ENCODE assay signal across 8 cellular contexts in the genomic region with DNA sequence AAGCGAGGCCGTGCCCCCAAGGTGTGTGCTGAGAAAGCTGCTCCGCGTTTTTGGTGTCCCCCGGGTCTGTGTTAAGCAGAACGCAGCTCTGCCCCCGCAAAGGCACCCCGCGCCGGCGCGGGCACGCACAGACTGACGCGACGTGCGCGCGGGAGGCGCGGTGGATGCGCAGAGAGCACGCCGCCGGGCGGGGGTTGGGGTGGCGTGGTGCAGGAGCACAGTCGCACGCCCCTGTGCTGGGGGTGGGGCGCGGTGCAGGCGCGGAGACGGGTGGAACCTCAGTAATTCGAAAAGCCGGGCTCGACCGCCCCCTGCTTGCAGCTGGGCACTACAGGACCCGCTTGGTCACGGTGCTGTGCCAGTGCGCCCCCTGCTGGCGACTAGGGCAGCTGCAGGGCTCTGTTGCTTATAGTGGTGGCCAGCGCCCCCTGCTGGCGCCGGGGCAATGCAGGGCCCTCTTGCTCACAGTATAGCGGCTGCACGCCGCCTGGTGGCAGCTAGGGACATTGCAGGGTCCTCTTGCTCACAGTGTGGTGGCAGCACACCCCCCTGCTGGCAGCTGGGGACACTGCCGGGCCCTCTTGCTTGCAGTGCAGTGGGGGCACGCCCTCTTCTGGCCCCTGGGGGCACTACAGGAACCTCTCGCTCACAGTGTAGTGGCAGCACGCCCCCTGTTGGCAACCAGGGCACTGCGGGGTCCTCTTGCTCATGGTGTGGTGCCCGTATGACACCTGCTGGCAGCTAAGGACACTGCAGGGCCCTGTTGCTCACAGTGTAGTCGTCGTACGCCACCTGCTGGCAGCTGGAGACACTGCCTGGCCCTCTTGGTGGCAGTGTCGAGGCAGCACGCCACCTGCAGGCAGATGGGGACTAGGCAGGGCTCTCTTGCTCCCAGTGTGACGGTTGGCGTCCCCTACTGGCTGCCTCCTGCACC.
DNase-seq lines count a peak whose midpoint lies in the region; ATAC-seq and TF ChIP-seq lines count a peak whose summit lies in the region.
"Not testable (repeated sequence)": the region's sequence is repeated elsewhere in the genome, so short reads cannot be mapped to it uniquely, and the experiment has no call there.

No MANE protein-coding gene starts in this region.

- H3K9me3 Mint-ChIP-seq in activated CD8-positive, alpha-beta memory T cell treated with anti-CD3 and anti-CD28 coated beads, Interleukin-2, amount 10 ng/mL, durations not matched to agents 7 days and 5 days (ENCODE audit: low read depth); naive thymus-derived CD4-positive, alpha-beta T cell; stimulated activated effector memory CD8-positive, alpha-beta T cell treated with anti-CD3 and anti-CD28 coated beads, Interleukin-12 subunit alpha, Interleukin-12 subunit beta, amount 100 ng/mL, for 72 hours: not testable (repeated sequence)
- H3K9me3 Mint-ChIP-seq in endodermal cell, result peaks cover 32% of the 10 kb centered on the region

- H3K4me3 ChIP-seq in GM12864 (ENCODE audit: low read depth, low read length); Peyer's patch; endodermal cell (ENCODE audit: low read length); naive thymus-derived CD4-positive, alpha-beta T cell (ENCODE audit: low read length): not testable (repeated sequence)

- CTCF ChIA-PET in activated CD8-positive, alpha-beta memory T cell treated with anti-CD3 and anti-CD28 coated beads, Interleukin-2, amount 10 ng/mL, durations not matched to agents 7 days and 5 days (lab: Charles Lee), result interaction anchor here (0.7 to 1.7 kb wide), 7 partner anchors 11 to 366 kb away, joined by 3 to 7 read pairs (median 3); no protein-coding TSS in a partner anchor
- CTCF ChIA-PET in naive thymus-derived CD4-positive, alpha-beta T cell (lab: Charles Lee), result not testable (repeated sequence)

- H3K27ac ChIP-seq in Peyer's patch; endodermal cell (ENCODE audit: low read depth, low read length); naive thymus-derived CD4-positive, alpha-beta T cell (ENCODE audit: low read depth, low read length): not testable (repeated sequence)

- H3K4me1 ChIP-seq in Peyer's patch; endodermal cell (ENCODE audit: control insufficient read depth, insufficient read depth, low read length); naive thymus-derived CD4-positive, alpha-beta T cell (ENCODE audit: control insufficient read depth in 2 of 2, insufficient read depth in 2 of 2, low read length in 2 of 2): not testable (repeated sequence)

- ATAC-seq in GM21825 (IDR thresholded peaks at IDR 0.05; ENCODE audit: unreplicated experiment), result peak; percentile 94
- ATAC-seq in HG03571 (IDR thresholded peaks at IDR 0.05; ENCODE audit: unreplicated experiment), result peak; percentile 94
- peak; percentile 92 for ATAC-seq in activated CD8-positive, alpha-beta memory T cell treated with anti-CD3 and anti-CD28 coated beads, Interleukin-2, amount 10 ng/mL, durations not matched to agents 7 days and 5 days
- peak; percentile 85 for ATAC-seq in naive thymus-derived CD4-positive, alpha-beta T cell
- ATAC-seq in stimulated activated effector memory CD8-positive, alpha-beta T cell treated with anti-CD3 and anti-CD28 coated beads, Interleukin-12 subunit alpha, Interleukin-12 subunit beta, amount 100 ng/mL, for 72 hours, result peak; percentile 90

- not testable (repeated sequence) for H3K9ac ChIP-seq in endodermal cell (ENCODE audit: extremely low read depth, low read length, poor library complexity, severe bottlenecking)

- not testable (repeated sequence) for H3K9me3 ChIP-seq in Peyer's patch; endodermal cell (ENCODE audit: control insufficient read depth, low read length); naive thymus-derived CD4-positive, alpha-beta T cell (ENCODE audit: control insufficient read depth in 2 of 3, low read length in 3 of 3)

- POLR2A ChIA-PET in naive thymus-derived CD4-positive, alpha-beta T cell (lab: Charles Lee), result not testable (repeated sequence)

- H3K4me1 Mint-ChIP-seq in activated CD8-positive, alpha-beta memory T cell treated with anti-CD3 and anti-CD28 coated beads, Interleukin-2, amount 10 ng/mL, durations not matched to agents 7 days and 5 days, result peaks cover 18% of the 10 kb centered on the region
- not testable (repeated sequence) for H3K4me1 Mint-ChIP-seq in endodermal cell
- peaks cover 0 to 14% (median 3%) of the 10 kb centered on the region in 7 donors for H3K4me1 Mint-ChIP-seq in naive thymus-derived CD4-positive, alpha-beta T cell
- H3K4me1 Mint-ChIP-seq in stimulated activated effector memory CD8-positive, alpha-beta T cell treated with anti-CD3 and anti-CD28 coated beads, Interleukin-12 subunit alpha, Interleukin-12 subunit beta, amount 100 ng/mL, for 72 hours, result peaks cover 11% of the 10 kb centered on the region

- H3K27ac Mint-ChIP-seq in activated CD8-positive, alpha-beta memory T cell treated with anti-CD3 and anti-CD28 coated beads, Interleukin-2, amount 10 ng/mL, durations not matched to agents 7 days and 5 days; endodermal cell; naive thymus-derived CD4-positive, alpha-beta T cell; stimulated activated effector memory CD8-positive, alpha-beta T cell treated with anti-CD3 and anti-CD28 coated beads, Interleukin-12 subunit alpha, Interleukin-12 subunit beta, amount 100 ng/mL, for 72 hours: not testable (repeated sequence)

- not testable (repeated sequence) for TF ChIP-seq POLR2A in Peyer's patch (IDR thresholded peaks at IDR 0.05)

- TF ChIP-seq CTCF in GM12864 (IDR thresholded peaks at IDR 0.05; ENCODE audit: low read depth, low read length, missing control alignments), result peak; percentile 86
- peak in 4 of 6 experiments; percentile 31 to 61 (median 44) for TF ChIP-seq CTCF in Peyer's patch (IDR thresholded peaks at IDR 0.05)
- peak; percentile 82 for TF ChIP-seq CTCF in endodermal cell (conservative IDR thresholded peaks at IDR 0.05)

- peaks cover 30% of the 10 kb centered on the region for H3K27me3 Mint-ChIP-seq in activated CD8-positive, alpha-beta memory T cell treated with anti-CD3 and anti-CD28 coated beads, Interleukin-2, amount 10 ng/mL, durations not matched to agents 7 days and 5 days
- not testable (repeated sequence) for H3K27me3 Mint-ChIP-seq in endodermal cell (ENCODE audit: insufficient read depth)
- H3K27me3 Mint-ChIP-seq in naive thymus-derived CD4-positive, alpha-beta T cell, result peaks cover 3 to 30% (median 5%) of the 10 kb centered on the region in 5 donors

- not testable (repeated sequence) for H3K36me3 ChIP-seq in Peyer's patch; endodermal cell (ENCODE audit: control insufficient read depth, insufficient read depth, low read length); naive thymus-derived CD4-positive, alpha-beta T cell (ENCODE audit: control insufficient read depth in 2 of 3, insufficient read depth in 3 of 3, low read length in 3 of 3)

- peak; percentile 90 for DNase-seq in GM12864 (ENCODE audit: low read depth)
- DNase-seq in Peyer's patch, result peak; percentile 17 to 56 (median 53)
- peak; percentile 94 for DNase-seq in activated CD8-positive, alpha-beta memory T cell treated with anti-CD3 and anti-CD28 coated beads, Interleukin-2, amount 10 ng/mL, durations not matched to agents 7 days and 5 days
- DNase-seq in endodermal cell, result peak; percentile 91
- DNase-seq in naive thymus-derived CD4-positive, alpha-beta T cell, result peak; percentile 16 to 70 (median 34)
- DNase-seq in stimulated activated effector memory CD8-positive, alpha-beta T cell treated with anti-CD3 and anti-CD28 coated beads, Interleukin-12 subunit alpha, Interleukin-12 subunit beta, amount 100 ng/mL, for 72 hours (ENCODE audit: low spot score in 2 of 2), result peak; percentile 70 to 97

- not testable (repeated sequence) for H3K4me3 Mint-ChIP-seq in activated CD8-positive, alpha-beta memory T cell treated with anti-CD3 and anti-CD28 coated beads, Interleukin-2, amount 10 ng/mL, durations not matched to agents 7 days and 5 days; endodermal cell; naive thymus-derived CD4-positive, alpha-beta T cell; stimulated activated effector memory CD8-positive, alpha-beta T cell treated with anti-CD3 and anti-CD28 coated beads, Interleukin-12 subunit alpha, Interleukin-12 subunit beta, amount 100 ng/mL, for 72 hours

- H3K36me3 Mint-ChIP-seq in activated CD8-positive, alpha-beta memory T cell treated with anti-CD3 and anti-CD28 coated beads, Interleukin-2, amount 10 ng/mL, durations not matched to agents 7 days and 5 days; endodermal cell (ENCODE audit: low read depth); naive thymus-derived CD4-positive, alpha-beta T cell; stimulated activated effector memory CD8-positive, alpha-beta T cell treated with anti-CD3 and anti-CD28 coated beads, Interleukin-12 subunit alpha, Interleukin-12 subunit beta, amount 100 ng/mL, for 72 hours: not testable (repeated sequence)

- WGBS in endodermal cell (ENCODE audit: insufficient coverage in 1 of 2, insufficient read length in 1 of 2), 2 experiments, result 92 to 94% methylated on average over 38 to 61 of the region's 61 CpGs

- intact Hi-C loops in naive thymus-derived CD4-positive, alpha-beta T cell (cut with micrococcal nuclease), result not testable (repeated sequence)

- H3K27me3 ChIP-seq in Peyer's patch; endodermal cell (ENCODE audit: control insufficient read depth, insufficient read depth, low read length, poor library complexity, severe bottlenecking); naive thymus-derived CD4-positive, alpha-beta T cell (ENCODE audit: control insufficient read depth in 2 of 2, insufficient read depth in 2 of 2, low read length in 2 of 2): not testable (repeated sequence)

Comparison
In these comparisons a context has a peak if more than half of its experiments do, and no peak if none do; other contexts are left out.
1. DNase-seq: peak in every context shown above with its lines; median percentile 94 in activated CD8-positive, alpha-beta memory T cell treated with anti-CD3 and anti-CD28 coated beads, Interleukin-2, amount 10 ng/mL, durations not matched to agents 7 days and 5 days; 91 in endodermal cell; 90 in GM12864; 84 in stimulated activated effector memory CD8-positive, alpha-beta T cell treated with anti-CD3 and anti-CD28 coated beads, Interleukin-12 subunit alpha, Interleukin-12 subunit beta, amount 100 ng/mL, for 72 hours; 53 in Peyer's patch; 34 in naive thymus-derived CD4-positive, alpha-beta T cell.